In genomic region chr3:27431116-27431515, GRCh38 we compare ENCODE assay signal across 9 cellular contexts. TPM values are rescaled to one million over a fixed set of nuclear protein-coding genes. Genes with fewer than 3 reads are reported as not detected.
DNase-seq lines count a peak whose midpoint lies in the region; ATAC-seq and TF ChIP-seq lines count a peak whose summit lies in the region.
"Had no signal": no experiment of that assay in that cellular context is flagged by ENCODE, and none has a peak within 500 bp of the region (broad histone marks: within the 10 kb centered on the region; RNA-seq: fewer than 3 reads in every experiment).

No MANE protein-coding gene starts in this region.

- intact Hi-C loops in heart left ventricle (cut with DNase I): no loop called here
- intact Hi-C loops in left lung (cut with DNase I): no loop called here
- intact Hi-C loops in posterior cingulate gyrus (cut with DNase I): no loop called here

- H3K9me3 ChIP-seq in heart left ventricle: no peaks in the 10 kb centered on the region
- H3K9me3 ChIP-seq in right atrium auricular region: no peaks in the 10 kb centered on the region
- no peaks in the 10 kb centered on the region for H3K9me3 ChIP-seq in left lung
- H3K9me3 ChIP-seq: BE2C had no signal

- TF ChIP-seq POLR2A in heart left ventricle (IDR thresholded peaks at IDR 0.05): no peak

- H3K4me3 ChIP-seq in heart left ventricle: no peak overlapping the region
- H3K4me3 ChIP-seq in right atrium auricular region: no peak overlapping the region
- no peak overlapping the region for H3K4me3 ChIP-seq in cardiac fibroblast (replicated peaks in 1 of 2; ENCODE audit: low read depth in 2 of 2, low read length in 2 of 2)
- H3K4me3 ChIP-seq in left lung: no peak overlapping the region

- 64 to 72% (median 66%) methylated on average over 6 of the region's 6 CpGs for WGBS in heart left ventricle, 4 donors

- H3K4me1 ChIP-seq in heart left ventricle (peaks cover 0 to 7% (median 0%) of the 10 kb centered on the region in 12 donors), right atrium auricular region (peaks cover 0 to 4% of the 10 kb centered on the region in 2 donors), left lung (no peaks in the 10 kb centered on the region)
- H3K4me1 ChIP-seq: BE2C had no signal

- H3K27ac ChIP-seq in heart left ventricle (no peak overlapping the region), right atrium auricular region (no peak overlapping the region), left lung (no peak overlapping the region)

- DNase-seq in heart left ventricle (no peak), right atrium auricular region (ENCODE audit: low spot score) (no peak), cardiac fibroblast (ENCODE audit: low read depth in 2 of 2) (peak; percentile 98), left lung (peak in 1 of 2 donors; percentile 35), NCI-H524 (lab: John Stamatoyannopoulos, UW) (no peak), posterior cingulate gyrus (no peak)
- DNase-seq: BE2C had no signal

- H3K27me3 ChIP-seq in heart left ventricle (no peaks in the 10 kb centered on the region), right atrium auricular region (no peaks in the 10 kb centered on the region), left lung (no peaks in the 10 kb centered on the region)
- H3K27me3 ChIP-seq: BE2C had no signal

- H3K36me3 ChIP-seq in heart left ventricle (peaks cover 0 to 82% (median 48%) of the 10 kb centered on the region in 9 donors), right atrium auricular region (peaks cover 27% of the 10 kb centered on the region), left lung (peaks cover 0 to 59% of the 10 kb centered on the region in 2 donors)
- H3K36me3 ChIP-seq: BE2C had no signal

- TF ChIP-seq CTCF in heart left ventricle (IDR thresholded peaks at IDR 0.05) (no peak), right atrium auricular region (IDR thresholded peaks at IDR 0.05) (no peak), cardiac fibroblast (IDR thresholded peaks at IDR 0.05; ENCODE audit: low read depth, low read length) (no peak), left lung (IDR thresholded peaks at IDR 0.05) (no peak)

- peak in 3 of 4 donors; percentile 39 to 62 (median 50) for ATAC-seq in heart left ventricle
- ATAC-seq in left lung: peak; percentile 97
- ATAC-seq in GM21619 (IDR thresholded peaks at IDR 0.05; ENCODE audit: unreplicated experiment): no peak
- no peak for ATAC-seq in HG02840 (IDR thresholded peaks at IDR 0.05; ENCODE audit: low FRiP score, unreplicated experiment)

RNA-seq across cellular contexts. Expression of gene SLC4A7, which starts 53.1 kb away (rescaled TPM):
- total RNA-seq in heart left ventricle (10 to 100 TPM in 8 of 9 donors, 1 to 10 TPM in 1; 8.9 to 25.4 (median 16.0) TPM), right atrium auricular region (10 to 100 TPM; 14.4 to 25.6 TPM), left lung (10 to 100 TPM; 14.8 to 23.3 TPM)
- 1 to 10 TPM; 2.2 to 7.5 TPM for polyA plus RNA-seq in heart left ventricle

Comparison
In these comparisons a context has a peak if more than half of its experiments do, and no peak if none do; other contexts are left out.
1. ATAC-seq: peak in heart left ventricle (3 of 4) and left lung (single experiment); none in GM21619 (single experiment) and HG02840 (single experiment).
2. DNase-seq: peak in cardiac fibroblast (2 of 2); none in heart left ventricle (0 of 5), right atrium auricular region (single experiment), NCI-H524 (0 of 2) and posterior cingulate gyrus (0 of 10).